ENCODE assay signal across 10 cellular contexts in genomic region chr5:80399553-80400239, GRCh38. TPM values are rescaled to one million over a fixed set of nuclear protein-coding genes. Genes with fewer than 3 reads are reported as not detected.
DNase-seq lines count a peak whose midpoint lies in the region; ATAC-seq and TF ChIP-seq lines count a peak whose summit lies in the region.
"Had no signal": no experiment of that assay in that cellular context is flagged by ENCODE, and none has a peak within 500 bp of the region (broad histone marks: within the 10 kb centered on the region; RNA-seq: fewer than 3 reads in every experiment).

No MANE protein-coding gene starts in this region.

- no peak for TF ChIP-seq EP300 in Ishikawa (IDR thresholded peaks at IDR 0.05; ENCODE audit: borderline replicate concordance)

- peaks cover 0 to 4% of the 10 kb centered on the region in 2 donors for H3K9me3 Mint-ChIP-seq in stimulated activated naive CD8-positive, alpha-beta T cell treated with anti-CD3 and anti-CD28 coated beads, Interleukin-15, amount 100 ng/mL, for 72 hours
- H3K9me3 Mint-ChIP-seq in endothelial cell (ENCODE audit: unreplicated experiment): no peaks in the 10 kb centered on the region
- H3K9me3 Mint-ChIP-seq: stimulated activated naive CD8-positive, alpha-beta T cell treated with anti-CD3 and anti-CD28 coated beads, Interleukin-15, Interleukin-2, amounts not matched to agents 100 ng/mL and 50 ng/mL, for 24 hours had no signal

- H3K4me1 ChIP-seq in effector memory CD4-positive, alpha-beta T cell (ENCODE audit: control insufficient read depth, insufficient read depth, low read length, poor library complexity, severe bottlenecking): no peaks in the 10 kb centered on the region
- H3K4me1 ChIP-seq: gastrocnemius medialis had no signal

- no peaks in the 10 kb centered on the region for H3K36me3 Mint-ChIP-seq in endothelial cell (ENCODE audit: low read depth, unreplicated experiment)

- H3K27ac Mint-ChIP-seq in stimulated activated naive CD8-positive, alpha-beta T cell treated with anti-CD3 and anti-CD28 coated beads, Interleukin-15, amount 100 ng/mL, for 72 hours: peak overlapping the region in 1 of 2 donors; percentile 25
- H3K27ac Mint-ChIP-seq in endothelial cell (ENCODE audit: unreplicated experiment): no peak overlapping the region
- H3K27ac Mint-ChIP-seq: stimulated activated naive CD8-positive, alpha-beta T cell treated with anti-CD3 and anti-CD28 coated beads, Interleukin-15, Interleukin-2, amounts not matched to agents 100 ng/mL and 50 ng/mL, for 24 hours had no signal

- no peak overlapping the region for H3K4me3 Mint-ChIP-seq in stimulated activated naive CD8-positive, alpha-beta T cell treated with anti-CD3 and anti-CD28 coated beads, Interleukin-15, amount 100 ng/mL, for 72 hours
- no peak overlapping the region for H3K4me3 Mint-ChIP-seq in endothelial cell (ENCODE audit: unreplicated experiment)
- H3K4me3 Mint-ChIP-seq: stimulated activated naive CD8-positive, alpha-beta T cell treated with anti-CD3 and anti-CD28 coated beads, Interleukin-15, Interleukin-2, amounts not matched to agents 100 ng/mL and 50 ng/mL, for 24 hours had no signal

- no peak for TF ChIP-seq RAD21 in Ishikawa (IDR thresholded peaks at IDR 0.05; ENCODE audit: low read depth)

- H3K4me3 ChIP-seq in epithelial cell of esophagus (ENCODE audit: low read length): no peak overlapping the region
- no peak overlapping the region for H3K4me3 ChIP-seq in effector memory CD4-positive, alpha-beta T cell (ENCODE audit: insufficient read depth, low read depth, low read length, poor library complexity, severe bottlenecking)
- H3K4me3 ChIP-seq: gastrocnemius medialis had no signal

- no peaks in the 10 kb centered on the region for H3K9me3 ChIP-seq in effector memory CD4-positive, alpha-beta T cell (ENCODE audit: control insufficient read depth, low read length)
- H3K9me3 ChIP-seq: gastrocnemius medialis had no signal

- H3K36me3 ChIP-seq in effector memory CD4-positive, alpha-beta T cell (ENCODE audit: control insufficient read depth, insufficient read depth, low read length): no peaks in the 10 kb centered on the region
- H3K36me3 ChIP-seq: gastrocnemius medialis had no signal

- H3K27ac ChIP-seq in effector memory CD4-positive, alpha-beta T cell (ENCODE audit: insufficient read depth, low read length, poor library complexity, severe bottlenecking): no peak overlapping the region
- H3K27ac ChIP-seq: gastrocnemius medialis had no signal

- DNase-seq in GM03348 (ENCODE audit: low spot score): peak; percentile 16
- DNase-seq in epithelial cell of esophagus (ENCODE audit: low read depth): peak; percentile 80
- DNase-seq in stimulated activated naive CD8-positive, alpha-beta T cell treated with anti-CD3 and anti-CD28 coated beads, Interleukin-15, amount 100 ng/mL, for 72 hours: no peak
- DNase-seq in G401 (ENCODE audit: low spot score): no peak
- no peak for DNase-seq in endothelial cell (ENCODE audit: low spot score)
- no peak for DNase-seq in effector memory CD4-positive, alpha-beta T cell
- DNase-seq: gastrocnemius medialis had no signal

- TF ChIP-seq CTCF in epithelial cell of esophagus (IDR thresholded peaks at IDR 0.05; ENCODE audit: insufficient read depth, low read depth, low read length, missing control alignments): no peak
- no peak for TF ChIP-seq CTCF in endothelial cell (IDR thresholded peaks at IDR 0.05; ENCODE audit: unreplicated experiment)

- H3K27me3 Mint-ChIP-seq in stimulated activated naive CD8-positive, alpha-beta T cell treated with anti-CD3 and anti-CD28 coated beads, Interleukin-15, amount 100 ng/mL, for 72 hours: peaks cover 13% of the 10 kb centered on the region
- no peaks in the 10 kb centered on the region for H3K27me3 Mint-ChIP-seq in endothelial cell (ENCODE audit: unreplicated experiment)

- peak; percentile 81 for ATAC-seq in GM21529 (IDR thresholded peaks at IDR 0.05; ENCODE audit: unreplicated experiment)
- ATAC-seq in stimulated activated naive CD8-positive, alpha-beta T cell treated with anti-CD3 and anti-CD28 coated beads, Interleukin-15, amount 100 ng/mL, for 72 hours: peak; percentile 82

- H3K4me1 Mint-ChIP-seq in stimulated activated naive CD8-positive, alpha-beta T cell treated with anti-CD3 and anti-CD28 coated beads, Interleukin-15, amount 100 ng/mL, for 72 hours: peaks cover 7% of the 10 kb centered on the region
- H3K4me1 Mint-ChIP-seq in endothelial cell (ENCODE audit: unreplicated experiment): no peaks in the 10 kb centered on the region

- H3K27me3 ChIP-seq in effector memory CD4-positive, alpha-beta T cell (replicated peaks; ENCODE audit: control insufficient read depth, insufficient read depth, low read length, poor library complexity, severe bottlenecking): no peaks in the 10 kb centered on the region
- H3K27me3 ChIP-seq: gastrocnemius medialis had no signal

- in situ Hi-C loops in G401 (cut with HindIII; ENCODE audit: low sequenced_read_pairs): no loop called here

TF ChIP-seq in Ishikawa, 13 proteins besides CTCF, POLR2A, EP300 and RAD21:
- TF ChIP-seq EGR1 (IDR thresholded peaks at IDR 0.05) (no peak), CEBPB (IDR thresholded peaks at IDR 0.05) (peak; percentile 55; the same call in 1 of the 2 replicates)

RNA-seq across cellular contexts. Expression of gene ZFYVE16, which starts 8.2 kb away (rescaled TPM):
- 8.9 and 10.8 TPM in 2 replicates for total RNA-seq in G401 (2014; rRNA removed; shearing (Covaris generic))
- total RNA-seq in endothelial cell (ENCODE audit: unreplicated experiment): 80.5 TPM

Comparison
In these comparisons a context has a peak if more than half of its experiments do, and no peak if none do; other contexts are left out.
1. DNase-seq: peak in GM03348 (single experiment) and epithelial cell of esophagus (single experiment); none in stimulated activated naive CD8-positive, alpha-beta T cell treated with anti-CD3 and anti-CD28 coated beads, Interleukin-15, amount 100 ng/mL, for 72 hours (0 of 2), G401 (single experiment), endothelial cell (single experiment) and effector memory CD4-positive, alpha-beta T cell (0 of 3).